Comparison of ENCODE assay signal across 1 cellular context in the genomic region with DNA sequence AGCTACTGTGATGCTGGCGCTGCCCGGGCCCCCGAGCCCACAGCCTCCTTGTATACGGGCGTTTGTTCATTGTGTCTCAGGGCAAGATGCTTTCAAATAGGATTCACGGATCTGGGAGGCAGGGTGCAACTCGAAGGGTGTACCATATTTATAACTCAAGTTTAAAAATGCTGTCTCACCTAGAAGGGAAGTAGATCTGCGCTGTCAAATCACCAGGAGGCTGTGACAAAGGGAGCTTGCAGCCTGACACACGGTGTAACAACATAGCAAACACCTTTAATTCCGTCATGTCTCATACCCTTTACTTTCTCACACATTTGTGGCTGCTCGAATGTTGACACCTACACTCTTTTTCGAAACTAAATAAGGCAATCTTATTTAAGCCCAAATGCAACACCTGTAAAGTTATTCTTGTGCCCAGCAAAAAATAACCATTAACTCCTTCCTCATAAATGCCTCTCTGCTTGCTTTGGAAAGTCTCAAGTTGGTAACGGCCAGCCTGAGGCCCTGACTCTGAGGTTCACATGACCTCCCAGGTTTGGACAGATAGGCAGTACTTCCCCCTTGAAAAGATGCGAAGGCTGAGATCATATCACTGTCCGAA.
TF ChIP-seq lines count a peak whose summit lies in the region.

No MANE protein-coding gene starts in this region.

TF ChIP-seq in IMR-90, 13 proteins besides CTCF, POLR2A, EP300 and RAD21:
- TF ChIP-seq MAZ (IDR thresholded peaks at IDR 0.05; ENCODE audit: borderline replicate concordance, low read depth, low read length), result no peak
- no peak for TF ChIP-seq NFE2L2 (IDR thresholded peaks at IDR 0.05; ENCODE audit: low read depth, low read length)
- no peak for TF ChIP-seq RFX5 (IDR thresholded peaks at IDR 0.05; ENCODE audit: low read depth, low read length)
- no peak for TF ChIP-seq MXI1 (IDR thresholded peaks at IDR 0.05; ENCODE audit: borderline replicate concordance, low read depth, low read length)
- TF ChIP-seq BHLHE40 (IDR thresholded peaks at IDR 0.05; ENCODE audit: low read depth, low read length), result no peak
- no peak for TF ChIP-seq ELK1 (IDR thresholded peaks at IDR 0.05; ENCODE audit: borderline replicate concordance, low read depth, low read length)
- TF ChIP-seq RCOR1 (IDR thresholded peaks at IDR 0.05; ENCODE audit: insufficient replicate concordance, low read length), result no peak
- no peak for TF ChIP-seq MAFK (IDR thresholded peaks at IDR 0.05; ENCODE audit: low read depth, low read length)
- TF ChIP-seq CHD1 (IDR thresholded peaks at IDR 0.05; ENCODE audit: low read depth, low read length), result no peak
- no peak for TF ChIP-seq USF2 (IDR thresholded peaks at IDR 0.05; ENCODE audit: low read depth, low read length)
- no peak for TF ChIP-seq CEBPB (IDR thresholded peaks at IDR 0.05; ENCODE audit: low read depth, low read length)
